In the genomic region with DNA sequence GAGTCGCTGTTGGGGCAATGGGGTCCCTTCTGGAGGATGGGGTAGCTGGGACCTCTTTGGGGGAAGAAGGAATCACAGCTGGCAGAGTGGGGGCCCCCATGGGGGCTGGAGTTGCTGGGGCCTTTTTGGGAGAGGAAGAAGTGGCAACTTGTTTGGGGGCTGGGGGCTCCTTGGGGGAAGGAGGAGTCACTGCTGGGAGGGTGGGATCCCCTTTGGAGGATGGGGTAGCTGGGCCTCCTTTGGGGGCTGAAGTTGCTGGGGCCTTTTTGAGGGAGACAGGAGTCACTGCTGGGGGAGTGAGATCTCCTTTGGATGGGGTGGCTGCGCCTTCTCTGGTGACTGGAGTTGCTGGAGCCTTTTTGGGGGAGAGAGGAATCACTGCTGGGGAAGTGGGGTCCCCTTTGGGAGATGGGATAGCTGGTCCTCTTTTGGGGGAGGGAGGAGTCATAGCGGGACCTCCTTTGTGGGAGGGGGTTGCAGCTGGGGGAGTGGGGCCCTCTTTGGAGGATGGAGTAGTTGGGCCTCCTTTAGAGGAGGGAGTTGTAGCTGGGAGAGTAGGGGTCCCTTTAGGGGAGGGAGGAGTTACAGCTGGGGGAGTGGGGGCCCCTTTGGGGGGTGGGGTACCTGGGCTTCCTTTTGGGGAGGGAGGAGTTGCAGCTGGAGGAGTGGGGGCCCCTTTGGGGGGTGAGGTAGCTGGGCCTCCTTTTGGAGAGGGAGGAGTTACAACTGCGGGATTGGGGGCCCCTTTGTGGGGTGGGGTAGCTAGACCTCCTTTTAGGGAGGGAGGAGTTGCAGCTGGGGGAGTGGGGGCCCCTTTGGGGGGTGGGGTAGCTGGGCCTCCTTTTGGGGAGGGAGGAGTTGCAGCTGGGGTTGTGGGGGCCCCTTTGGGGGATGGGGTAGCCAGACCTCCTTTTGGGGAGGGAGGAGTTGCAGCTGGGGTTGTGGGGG, we compare ENCODE assay signal across 15 cellular contexts. TPM values are rescaled to one million over a fixed set of nuclear protein-coding genes. Genes with fewer than 3 reads are reported as not detected.
A peak's percentile ranks its signal among the peaks of the same experiment; 100 is the strongest.
DNase-seq lines count a peak whose midpoint lies in the region; ATAC-seq, FAIRE-seq and TF ChIP-seq lines count a peak whose summit lies in the region.
"Had no signal": no experiment of that assay in that cellular context is flagged by ENCODE, and none has a peak within 500 bp of the region (broad histone marks: within the 10 kb centered on the region; RNA-seq: fewer than 3 reads in every experiment).

No MANE protein-coding gene starts in this region.

- CTCF ChIA-PET in A673 (lab: Charles Lee): interaction anchor here (0.7 kb wide), 1 partner anchor 13 kb away, joined by 4 read pairs; no protein-coding TSS in a partner anchor
- CTCF ChIA-PET in CD8-positive, alpha-beta memory T cell (lab: Charles Lee): interaction anchor here (0.7 to 1.2 kb wide), 4 partner anchors 29 to 46 kb away, joined by 3 read pairs; a partner anchor contains a TSS
- CTCF ChIA-PET in activated CD8-positive, alpha-beta T cell treated with anti-CD3 and anti-CD28 coated beads, Interleukin-2, amount 10 ng/mL, durations not matched to agents 7 days and 5 days (lab: Charles Lee): no interaction called here
- CTCF ChIA-PET in naive thymus-derived CD4-positive, alpha-beta T cell (lab: Charles Lee): no interaction called here

- no peak overlapping the region for H3K4me3 ChIP-seq in A673 (ENCODE audit: low read depth, low read length, poor library complexity, severe bottlenecking)
- no peak overlapping the region for H3K4me3 ChIP-seq in CD8-positive, alpha-beta memory T cell (ENCODE audit: low read length)
- H3K4me3 ChIP-seq in naive thymus-derived CD4-positive, alpha-beta T cell (ENCODE audit: low read length): no peak overlapping the region
- H3K4me3 ChIP-seq: ascending aorta had no signal

- peaks cover 55 to 62% (median 62%) of the 10 kb centered on the region in 3 donors for H3K4me1 Mint-ChIP-seq in CD8-positive, alpha-beta memory T cell
- peaks cover 63% of the 10 kb centered on the region for H3K4me1 Mint-ChIP-seq in activated CD8-positive, alpha-beta T cell treated with anti-CD3 and anti-CD28 coated beads, Interleukin-2, amount 10 ng/mL, durations not matched to agents 7 days and 5 days (ENCODE audit: low read depth)
- peaks cover 55 to 63% (median 57%) of the 10 kb centered on the region in 7 donors for H3K4me1 Mint-ChIP-seq in naive thymus-derived CD4-positive, alpha-beta T cell

- FAIRE-seq in GM12892 (lab: Jason Lieb, UNC): no peak

- intact Hi-C loops in A673 (cut with micrococcal nuclease; ENCODE audit: unreplicated experiment): no loop called here
- intact Hi-C loops in naive thymus-derived CD4-positive, alpha-beta T cell (cut with micrococcal nuclease): no loop called here

- peak overlapping the region; percentile 89 for H3K27ac ChIP-seq in A673 (ENCODE audit: low read depth, low read length, poor library complexity, severe bottlenecking)
- no peak overlapping the region for H3K27ac ChIP-seq in CD8-positive, alpha-beta memory T cell (ENCODE audit: low read depth, low read length)
- peak overlapping the region; percentile 55 for H3K27ac ChIP-seq in naive thymus-derived CD4-positive, alpha-beta T cell (ENCODE audit: low read depth, low read length)
- H3K27ac ChIP-seq: ascending aorta had no signal

- BruUV-seq in A673 (replicated peaks; lab: Mats Ljungman, UMichigan): no TSS peak

- no peaks in the 10 kb centered on the region for H3K9me3 ChIP-seq in A673 (ENCODE audit: low read depth, low read length, poor library complexity, severe bottlenecking)
- no peaks in the 10 kb centered on the region for H3K9me3 ChIP-seq in CD8-positive, alpha-beta memory T cell (ENCODE audit: low read length)
- no peaks in the 10 kb centered on the region for H3K9me3 ChIP-seq in naive thymus-derived CD4-positive, alpha-beta T cell (ENCODE audit: control insufficient read depth in 2 of 3, low read length in 3 of 3)
- H3K9me3 ChIP-seq: ascending aorta had no signal

- H3K4me1 ChIP-seq in A673 (ENCODE audit: insufficient read depth, low read length, poor library complexity, severe bottlenecking): peaks cover 60% of the 10 kb centered on the region
- H3K4me1 ChIP-seq in CD8-positive, alpha-beta memory T cell (ENCODE audit: insufficient read depth, low read length): peaks cover 52% of the 10 kb centered on the region
- H3K4me1 ChIP-seq in naive thymus-derived CD4-positive, alpha-beta T cell (ENCODE audit: control insufficient read depth in 2 of 2, insufficient read depth in 2 of 2, low read length in 2 of 2): peaks cover 32 to 34% of the 10 kb centered on the region in 2 donors

- peaks cover 83% of the 10 kb centered on the region for H3K36me3 ChIP-seq in A673 (ENCODE audit: insufficient read depth, low read length, poor library complexity, severe bottlenecking)
- H3K36me3 ChIP-seq in CD8-positive, alpha-beta memory T cell (ENCODE audit: insufficient read depth, low read length): peaks cover 66% of the 10 kb centered on the region
- peaks cover 39 to 87% (median 44%) of the 10 kb centered on the region in 3 experiments for H3K36me3 ChIP-seq in naive thymus-derived CD4-positive, alpha-beta T cell (ENCODE audit: control insufficient read depth in 2 of 3, insufficient read depth in 3 of 3, low read length in 3 of 3)

- H3K27ac Mint-ChIP-seq in CD8-positive, alpha-beta memory T cell: peak overlapping the region in 6 of 8 donors; percentile 53 to 94 (median 83)
- peak overlapping the region; percentile 18 for H3K27ac Mint-ChIP-seq in activated CD8-positive, alpha-beta T cell treated with anti-CD3 and anti-CD28 coated beads, Interleukin-2, amount 10 ng/mL, durations not matched to agents 7 days and 5 days
- H3K27ac Mint-ChIP-seq in naive thymus-derived CD4-positive, alpha-beta T cell: peak overlapping the region in 7 of 9 donors; percentile 44 to 88 (median 79)

- H3K27me3 ChIP-seq in A673 (replicated peaks; ENCODE audit: insufficient read depth, low read depth, low read length, poor library complexity): no peaks in the 10 kb centered on the region
- no peaks in the 10 kb centered on the region for H3K27me3 ChIP-seq in CD8-positive, alpha-beta memory T cell (ENCODE audit: insufficient read depth, low read length, poor library complexity, severe bottlenecking)
- H3K27me3 ChIP-seq in naive thymus-derived CD4-positive, alpha-beta T cell (ENCODE audit: control insufficient read depth in 2 of 2, insufficient read depth in 2 of 2, low read length in 2 of 2): no peaks in the 10 kb centered on the region
- H3K27me3 ChIP-seq: ascending aorta had no signal

- no peak for TF ChIP-seq POLR2A in GM12892 (IDR thresholded peaks at IDR 0.05; ENCODE audit: low read depth, low read length)

- POLR2A ChIA-PET in A673 (lab: Charles Lee; ENCODE audit: low non-redundant PET): no interaction called here
- POLR2A ChIA-PET in CD8-positive, alpha-beta memory T cell (lab: Charles Lee): interaction anchor here (1.4 kb wide), 1 partner anchor 8 kb away, joined by 4 read pairs; a partner anchor contains a TSS
- POLR2A ChIA-PET in activated CD8-positive, alpha-beta T cell treated with anti-CD3 and anti-CD28 coated beads, Interleukin-2, amount 10 ng/mL, durations not matched to agents 7 days and 5 days (lab: Charles Lee): interaction anchor here (0.5 to 2.7 kb wide), 4 partner anchors 9 to 33 kb away, joined by 4 to 17 read pairs (median 10); a partner anchor contains a TSS
- POLR2A ChIA-PET in naive thymus-derived CD4-positive, alpha-beta T cell (lab: Charles Lee): interaction anchor here (0.8 to 2.3 kb wide), 3 partner anchors 8 to 1234 kb away, joined by 4 to 9 read pairs (median 9); a partner anchor contains a TSS

- ATAC-seq in activated CD8-positive, alpha-beta T cell treated with anti-CD3 and anti-CD28 coated beads, Interleukin-2, amount 10 ng/mL, durations not matched to agents 7 days and 5 days: no peak
- ATAC-seq in naive thymus-derived CD4-positive, alpha-beta T cell: no peak
- no peak for ATAC-seq in HG03457 (IDR thresholded peaks at IDR 0.05; ENCODE audit: unreplicated experiment)
- ATAC-seq in HG02870 (IDR thresholded peaks at IDR 0.05; ENCODE audit: unreplicated experiment): no peak

- no peaks in the 10 kb centered on the region for H3K9me3 Mint-ChIP-seq in CD8-positive, alpha-beta memory T cell
- H3K9me3 Mint-ChIP-seq in activated CD8-positive, alpha-beta T cell treated with anti-CD3 and anti-CD28 coated beads, Interleukin-2, amount 10 ng/mL, durations not matched to agents 7 days and 5 days (ENCODE audit: insufficient read depth): no peaks in the 10 kb centered on the region
- no peaks in the 10 kb centered on the region for H3K9me3 Mint-ChIP-seq in naive thymus-derived CD4-positive, alpha-beta T cell

- DNase-seq in A673 (ENCODE audit: low spot score) (no peak), GM12892 (ENCODE audit: insufficient read length) (no peak)
- DNase-seq in CD8-positive, alpha-beta memory T cell: no peak
- no peak for DNase-seq in activated CD8-positive, alpha-beta T cell treated with anti-CD3 and anti-CD28 coated beads, Interleukin-2, amount 10 ng/mL, durations not matched to agents 7 days and 5 days
- no peak for DNase-seq in naive thymus-derived CD4-positive, alpha-beta T cell
- no peak for DNase-seq in stimulated activated CD4-positive, alpha-beta T cell treated with anti-CD3 and anti-CD28 coated beads, Interleukin-4, amount 100 ng/mL, for 24 hours
- DNase-seq: activated CD8-positive, alpha-beta memory T cell treated with anti-CD3 and anti-CD28 coated beads, Interleukin-2, amount 50 U/mL, for 4 hours; effector CD4-positive, alpha-beta T cell; NCI-H1694 treated with DMSO at 0.1 percent for 48 hours; NCI-H69; RPMI8226; stimulated activated CD8-positive, alpha-beta memory T cell treated with anti-CD3 and anti-CD28 coated beads, Interleukin-4, amount 100 ng/mL, for 48 hours had no signal

- H3K4me3 Mint-ChIP-seq in CD8-positive, alpha-beta memory T cell: peak overlapping the region in 1 of 7 donors; percentile 49
- no peak overlapping the region for H3K4me3 Mint-ChIP-seq in activated CD8-positive, alpha-beta T cell treated with anti-CD3 and anti-CD28 coated beads, Interleukin-2, amount 10 ng/mL, durations not matched to agents 7 days and 5 days
- H3K4me3 Mint-ChIP-seq in naive thymus-derived CD4-positive, alpha-beta T cell: peak overlapping the region in 2 of 10 donors; percentile 13 to 65

- peaks cover 0 to 4% of the 10 kb centered on the region in 2 donors for H3K27me3 Mint-ChIP-seq in CD8-positive, alpha-beta memory T cell
- H3K27me3 Mint-ChIP-seq in activated CD8-positive, alpha-beta T cell treated with anti-CD3 and anti-CD28 coated beads, Interleukin-2, amount 10 ng/mL, durations not matched to agents 7 days and 5 days (ENCODE audit: low read depth): no peaks in the 10 kb centered on the region
- no peaks in the 10 kb centered on the region for H3K27me3 Mint-ChIP-seq in naive thymus-derived CD4-positive, alpha-beta T cell

- peaks cover 10 to 83% (median 25%) of the 10 kb centered on the region in 3 donors for H3K36me3 Mint-ChIP-seq in CD8-positive, alpha-beta memory T cell
- H3K36me3 Mint-ChIP-seq in activated CD8-positive, alpha-beta T cell treated with anti-CD3 and anti-CD28 coated beads, Interleukin-2, amount 10 ng/mL, durations not matched to agents 7 days and 5 days (ENCODE audit: low read depth): peaks cover 81% of the 10 kb centered on the region
- peaks cover 10 to 54% (median 39%) of the 10 kb centered on the region in 5 donors for H3K36me3 Mint-ChIP-seq in naive thymus-derived CD4-positive, alpha-beta T cell

- TF ChIP-seq CTCF in A673 (conservative IDR thresholded peaks at IDR 0.05; ENCODE audit: low read depth, low read length): no peak

RNA-seq across cellular contexts. Expression of a gene that starts 7.9 kb away (rescaled TPM):
- total RNA-seq in A673 (2021): 906 and 908 TPM in 2 replicates
- total RNA-seq in CD8-positive, alpha-beta memory T cell: 1,000 to 10,000 TPM in 1 of 2 experiments, 100 to 1,000 TPM in 1; 957 to 1,017 TPM
- 1,079 TPM for polyA plus RNA-seq in CD8-positive, alpha-beta memory T cell
- 100 to 1,000 TPM; 793 to 820 TPM for total RNA-seq in activated CD8-positive, alpha-beta T cell treated with anti-CD3 and anti-CD28 coated beads, Interleukin-2, amount 10 ng/mL, durations not matched to agents 7 days and 5 days
- 1,000 to 10,000 TPM in 4 of 5 experiments, 100 to 1,000 TPM in 1; 834 to 1,486 (median 1,355) TPM for total RNA-seq in naive thymus-derived CD4-positive, alpha-beta T cell
- polyA plus RNA-seq in naive thymus-derived CD4-positive, alpha-beta T cell: 1,000 to 10,000 TPM; 1,440 to 1,626 TPM
- 3,019 TPM for polyA plus RNA-seq in GM12892 (2012; ENCODE audit: missing spikeins)

RNA-seq across cellular contexts. Expression of a gene that starts 29.1 kb away (rescaled TPM):
- total RNA-seq in A673 (2021): 413 and 450 TPM in 2 replicates
- 100 to 1,000 TPM; 431 to 437 TPM for total RNA-seq in CD8-positive, alpha-beta memory T cell
- polyA plus RNA-seq in CD8-positive, alpha-beta memory T cell: 242 TPM
- 100 to 1,000 TPM; 273 to 290 TPM for total RNA-seq in activated CD8-positive, alpha-beta T cell treated with anti-CD3 and anti-CD28 coated beads, Interleukin-2, amount 10 ng/mL, durations not matched to agents 7 days and 5 days
- 100 to 1,000 TPM; 111 to 229 (median 153) TPM for total RNA-seq in naive thymus-derived CD4-positive, alpha-beta T cell
- polyA plus RNA-seq in naive thymus-derived CD4-positive, alpha-beta T cell: 100 to 1,000 TPM; 221 to 289 TPM
- polyA plus RNA-seq in GM12892 (2012; ENCODE audit: missing spikeins): 297 TPM

RNA-seq across cellular contexts. Expression of a gene that starts 34.9 kb away (rescaled TPM):
- 51.9 and 66.2 TPM in 2 replicates for total RNA-seq in A673 (2021)
- 10 to 100 TPM; 79.1 to 80.5 TPM for total RNA-seq in CD8-positive, alpha-beta memory T cell
- 39.6 TPM for polyA plus RNA-seq in CD8-positive, alpha-beta memory T cell
- 10 to 100 TPM; 56.8 to 60.4 TPM for total RNA-seq in activated CD8-positive, alpha-beta T cell treated with anti-CD3 and anti-CD28 coated beads, Interleukin-2, amount 10 ng/mL, durations not matched to agents 7 days and 5 days
- total RNA-seq in naive thymus-derived CD4-positive, alpha-beta T cell: 10 to 100 TPM; 11.5 to 39.8 (median 26.2) TPM
- polyA plus RNA-seq in naive thymus-derived CD4-positive, alpha-beta T cell: 10 to 100 TPM; 40.0 to 55.1 TPM
- 48.3 TPM for polyA plus RNA-seq in GM12892 (2012; ENCODE audit: missing spikeins)

RNA-seq across cellular contexts. Expression of a gene that starts 45.9 kb away (rescaled TPM):
- total RNA-seq in A673 (2021): 0.39 and 1.2 TPM in 2 replicates
- total RNA-seq in CD8-positive, alpha-beta memory T cell: 1 to 10 TPM; 1.5 to 1.9 TPM
- polyA plus RNA-seq in CD8-positive, alpha-beta memory T cell: 0.56 TPM
- 1 to 10 TPM; 2.1 to 4.0 TPM for total RNA-seq in activated CD8-positive, alpha-beta T cell treated with anti-CD3 and anti-CD28 coated beads, Interleukin-2, amount 10 ng/mL, durations not matched to agents 7 days and 5 days
- total RNA-seq in naive thymus-derived CD4-positive, alpha-beta T cell: 1 to 10 TPM in 2 of 5 experiments, under 1 TPM in 3; 0.22 to 1.5 (median 0.64) TPM
- 1 to 10 TPM in 1 of 2 donors, under 1 TPM in 1; 0.99 to 1.3 TPM for polyA plus RNA-seq in naive thymus-derived CD4-positive, alpha-beta T cell
- polyA plus RNA-seq in GM12892 (2012; ENCODE audit: missing spikeins): 0.91 TPM
- total RNA-seq: ascending aorta had no signal

Comparison
In these comparisons a context has a peak if more than half of its experiments do, and no peak if none do; other contexts are left out.
1. H3K27ac Mint-ChIP-seq: peak in every context shown above with its lines; median percentile 83 in CD8-positive, alpha-beta memory T cell; 79 in naive thymus-derived CD4-positive, alpha-beta T cell; 18 in activated CD8-positive, alpha-beta T cell treated with anti-CD3 and anti-CD28 coated beads, Interleukin-2, amount 10 ng/mL, durations not matched to agents 7 days and 5 days.
2. CTCF ChIA-PET loops: an anchor here in A673 (0.7 kb wide) and CD8-positive, alpha-beta memory T cell (0.7 to 1.2 kb wide); none called in activated CD8-positive, alpha-beta T cell treated with anti-CD3 and anti-CD28 coated beads, Interleukin-2, amount 10 ng/mL, durations not matched to agents 7 days and 5 days and naive thymus-derived CD4-positive, alpha-beta T cell.